In the genomic region with DNA sequence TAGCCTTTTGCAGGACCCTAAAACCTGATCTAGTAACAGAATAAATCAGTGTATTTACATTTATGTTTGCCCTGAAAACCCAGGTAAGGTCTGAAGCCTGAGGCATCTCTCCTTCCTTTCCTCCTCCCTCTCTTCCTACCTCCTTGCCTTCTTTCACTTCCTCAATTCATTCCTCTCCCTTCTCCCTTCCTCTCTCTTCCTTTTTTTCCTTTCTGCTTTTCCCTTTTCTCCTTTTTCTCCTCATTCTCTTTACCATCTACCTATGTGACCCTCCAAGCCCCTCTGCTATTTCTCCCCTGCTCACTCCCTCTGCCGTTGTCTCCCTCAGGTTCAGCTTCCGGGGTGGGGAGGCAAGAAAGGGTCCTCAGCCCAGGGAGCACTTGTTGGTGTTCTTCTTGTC, we compare ENCODE assay signal across 1 cellular context.
A peak's percentile ranks its signal among the peaks of the same experiment; 100 is the strongest.
TF ChIP-seq lines count a peak whose summit lies in the region.

No MANE protein-coding gene starts in this region.

TF ChIP-seq in HEK293, 187 proteins besides CTCF, POLR2A, EP300 and RAD21:
- TF ChIP-seq PRDM1 (tag by site-specific recombination; IDR thresholded peaks at IDR 0.05), result peak; percentile 81
